2 cellular contexts compared by ENCODE assay signal in the genomic region with DNA sequence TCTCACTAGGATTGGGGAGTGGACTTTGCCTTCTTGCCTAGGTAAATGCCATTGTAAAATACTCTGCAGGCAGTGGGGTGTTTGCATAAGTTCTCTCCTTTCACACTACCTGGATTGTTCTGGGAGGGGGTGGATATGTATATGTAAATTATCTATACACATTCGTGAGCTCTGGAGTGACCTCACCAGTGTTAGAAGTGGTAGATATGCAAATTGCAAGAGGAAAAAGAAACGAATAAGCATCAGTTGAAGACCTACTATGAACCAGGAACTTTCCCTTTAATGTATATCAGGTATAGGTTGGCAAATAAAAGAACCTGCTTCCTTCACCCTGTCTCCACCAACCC.
TF ChIP-seq lines count a peak whose summit lies in the region.

No MANE protein-coding gene starts in this region.

TF ChIP-seq in HEK293, 187 proteins besides CTCF, POLR2A, EP300 and RAD21:
- TF ChIP-seq ZNF529 (tag by site-specific recombination; IDR thresholded peaks at IDR 0.05; ENCODE audit: insufficient replicate concordance), result no peak
- 0 out of 2 replicates have a peak, but pooled peaks have one; percentile 21 for TF ChIP-seq ZNF10 (tag by site-specific recombination; IDR thresholded peaks at IDR 0.05)

TF ChIP-seq in K562, 482 proteins besides CTCF, POLR2A, EP300 and RAD21:
- TF ChIP-seq ZKSCAN1 (IDR thresholded peaks at IDR 0.05; ENCODE audit: low read depth, low read length), result 0 out of 2 replicates have a peak, but pooled peaks have one; percentile 34
- 0 out of 2 replicates have a peak, but pooled peaks have one; percentile 29 for TF ChIP-seq ADNP (tag; IDR thresholded peaks at IDR 0.05)
- no peak for TF ChIP-seq KDM5B (IDR thresholded peaks at IDR 0.05; ENCODE audit: insufficient replicate concordance, low read depth, low read length)
- no peak for TF ChIP-seq MCM3 (IDR thresholded peaks at IDR 0.05)
